In genomic region chr9:32550609-32551490, GRCh38 we compare ENCODE assay signal across 8 cellular contexts. TPM values are rescaled to one million over a fixed set of nuclear protein-coding genes. Genes with fewer than 3 reads are reported as not detected.
DNase-seq lines count a peak whose midpoint lies in the region; ATAC-seq and TF ChIP-seq lines count a peak whose summit lies in the region.

No MANE protein-coding gene starts in this region.

- peak overlapping the region; percentile 97 for H3K27ac Mint-ChIP-seq in activated T-helper 2 cell treated with anti-CD3 and anti-CD28 coated beads, Interferon-gamma antibody, Interleukin-2, Interleukin-4, amounts not matched to agents 10 μg/mL and 5 μg/mL and 100 μg/mL, durations not matched to agents 14 hours and 24 hours and 36 hours
- H3K27ac Mint-ChIP-seq in natural killer cell, result peak overlapping the region; percentile 97 to 99

- H3K27me3 Mint-ChIP-seq in activated T-helper 2 cell treated with anti-CD3 and anti-CD28 coated beads, Interferon-gamma antibody, Interleukin-2, Interleukin-4, amounts not matched to agents 10 μg/mL and 5 μg/mL and 100 μg/mL, durations not matched to agents 14 hours and 24 hours and 36 hours (ENCODE audit: low read depth), result no peaks in the 10 kb centered on the region
- H3K27me3 Mint-ChIP-seq in natural killer cell (ENCODE audit: low read depth in 2 of 2), result no peaks in the 10 kb centered on the region

- peaks cover 30% of the 10 kb centered on the region for H3K36me3 Mint-ChIP-seq in activated T-helper 2 cell treated with anti-CD3 and anti-CD28 coated beads, Interferon-gamma antibody, Interleukin-2, Interleukin-4, amounts not matched to agents 10 μg/mL and 5 μg/mL and 100 μg/mL, durations not matched to agents 14 hours and 24 hours and 36 hours (ENCODE audit: low read depth)
- H3K36me3 Mint-ChIP-seq in natural killer cell, result no peaks in the 10 kb centered on the region

- peak overlapping the region; percentile 75 for H3K4me3 ChIP-seq in fibroblast of mammary gland (ENCODE audit: control insufficient read depth, low read depth, low read length)

- ATAC-seq in natural killer cell, result peak; percentile 81 to 93 (median 88)

- DNase-seq in EH (ENCODE audit: low read depth), result peak; percentile 91
- peak; percentile 14 for DNase-seq in GOT3 (lab: John Stamatoyannopoulos, UW)
- DNase-seq in LHCN-M2 (ENCODE audit: low read depth), result peak; percentile 85
- peak; percentile 81 for DNase-seq in RPMI7951 (ENCODE audit: low read depth)
- peak; percentile 90 for DNase-seq in activated T-helper 2 cell treated with anti-CD3 and anti-CD28 coated beads, Interferon-gamma antibody, Interleukin-2, Interleukin-4, amounts not matched to agents 10 μg/mL and 5 μg/mL and 100 μg/mL, durations not matched to agents 14 hours and 24 hours and 36 hours (ENCODE audit: low spot score)
- DNase-seq in fibroblast of mammary gland (ENCODE audit: low read depth), result peak; percentile 83
- DNase-seq in natural killer cell, result peak; percentile 92
- peak; percentile 93 for DNase-seq in stimulated activated naive CD4-positive, alpha-beta T cell treated with Interleukin-2 at 50 U/mL for 16 hours (lab: John Stamatoyannopoulos, UW)

- intact Hi-C loops in activated T-helper 2 cell treated with anti-CD3 and anti-CD28 coated beads, Interferon-gamma antibody, Interleukin-2, Interleukin-4, amounts not matched to agents 10 μg/mL and 5 μg/mL and 100 μg/mL, durations not matched to agents 14 hours and 24 hours and 36 hours (cut with micrococcal nuclease), result loop anchor here (1.0 to 5.0 kb wide), 5 partner anchors 21 to 1204 kb away; partner anchors contain the start of genes ACO1, APTX and RIGI
- intact Hi-C loops in natural killer cell (cut with micrococcal nuclease), result loop anchor here (1.0 to 10.0 kb wide), 2 partner anchors 25 to 744 kb away; partner anchors contain the start of genes NFX1 and RIGI

- peaks cover 34% of the 10 kb centered on the region for H3K4me1 Mint-ChIP-seq in activated T-helper 2 cell treated with anti-CD3 and anti-CD28 coated beads, Interferon-gamma antibody, Interleukin-2, Interleukin-4, amounts not matched to agents 10 μg/mL and 5 μg/mL and 100 μg/mL, durations not matched to agents 14 hours and 24 hours and 36 hours (ENCODE audit: low read depth)
- H3K4me1 Mint-ChIP-seq in natural killer cell, result peaks cover 43 to 52% of the 10 kb centered on the region in 2 donors

- H3K4me3 Mint-ChIP-seq in activated T-helper 2 cell treated with anti-CD3 and anti-CD28 coated beads, Interferon-gamma antibody, Interleukin-2, Interleukin-4, amounts not matched to agents 10 μg/mL and 5 μg/mL and 100 μg/mL, durations not matched to agents 14 hours and 24 hours and 36 hours (ENCODE audit: low read depth), result peak overlapping the region; percentile 91
- H3K4me3 Mint-ChIP-seq in natural killer cell, result peak overlapping the region; percentile 98

- no peaks in the 10 kb centered on the region for H3K9me3 Mint-ChIP-seq in activated T-helper 2 cell treated with anti-CD3 and anti-CD28 coated beads, Interferon-gamma antibody, Interleukin-2, Interleukin-4, amounts not matched to agents 10 μg/mL and 5 μg/mL and 100 μg/mL, durations not matched to agents 14 hours and 24 hours and 36 hours
- no peaks in the 10 kb centered on the region for H3K9me3 Mint-ChIP-seq in natural killer cell

- TF ChIP-seq CTCF in fibroblast of mammary gland (conservative IDR thresholded peaks at IDR 0.05; ENCODE audit: control insufficient read depth, insufficient read depth, low read depth, low read length) (no peak), natural killer cell (IDR thresholded peaks at IDR 0.05) (no peak)

RNA-seq across cellular contexts. Expression of gene SMIM27, which starts 1.3 kb away (rescaled TPM):
- total RNA-seq in LHCN-M2 (2014; rRNA removed), result 4.4 and 5.1 TPM in 2 replicates
- 23.0 TPM for polyA plus RNA-seq in LHCN-M2 (2012)
- 8.8 and 9.1 TPM in 2 replicates for total RNA-seq in RPMI7951 (2014; rRNA removed; shearing (Covaris generic))
- 14.2 and 15.5 TPM in 2 replicates for total RNA-seq in activated T-helper 2 cell treated with anti-CD3 and anti-CD28 coated beads, Interferon-gamma antibody, Interleukin-2, Interleukin-4, amounts not matched to agents 10 μg/mL and 5 μg/mL and 100 μg/mL, durations not matched to agents 14 hours and 24 hours and 36 hours
- total RNA-seq in natural killer cell, result 10 to 100 TPM; 17.7 to 22.8 (median 18.0) TPM

RNA-seq across cellular contexts. Expression of gene TOPORS, which starts 1.5 kb away (rescaled TPM):
- total RNA-seq in LHCN-M2 (2014; rRNA removed), result 30.3 and 30.7 TPM in 2 replicates
- polyA plus RNA-seq in LHCN-M2 (2012), result 6.5 TPM
- total RNA-seq in RPMI7951 (2014; rRNA removed; shearing (Covaris generic)), result 15.8 and 23.8 TPM in 2 replicates
- 15.7 and 16.2 TPM in 2 replicates for total RNA-seq in activated T-helper 2 cell treated with anti-CD3 and anti-CD28 coated beads, Interferon-gamma antibody, Interleukin-2, Interleukin-4, amounts not matched to agents 10 μg/mL and 5 μg/mL and 100 μg/mL, durations not matched to agents 14 hours and 24 hours and 36 hours
- 10 to 100 TPM; 27.5 to 30.4 (median 29.8) TPM for total RNA-seq in natural killer cell

RNA-seq across cellular contexts. Expression of gene NDUFB6, which starts 22.1 kb away (rescaled TPM):
- total RNA-seq in LHCN-M2 (2014; rRNA removed) (59.9 and 76.2 TPM in 2 replicates), natural killer cell (10 to 100 TPM; 12.6 to 14.6 (median 13.3) TPM)
- 103 TPM for polyA plus RNA-seq in LHCN-M2 (2012)
- 180 and 184 TPM in 2 replicates for total RNA-seq in RPMI7951 (2014; rRNA removed; shearing (Covaris generic))
- total RNA-seq in activated T-helper 2 cell treated with anti-CD3 and anti-CD28 coated beads, Interferon-gamma antibody, Interleukin-2, Interleukin-4, amounts not matched to agents 10 μg/mL and 5 μg/mL and 100 μg/mL, durations not matched to agents 14 hours and 24 hours and 36 hours, result 43.9 and 47.4 TPM in 2 replicates

RNA-seq across cellular contexts. Expression of gene RIGI, which starts 24.9 kb away (rescaled TPM):
- total RNA-seq in LHCN-M2 (2014; rRNA removed) (10.3 and 18.4 TPM in 2 replicates), natural killer cell (10 to 100 TPM; 13.8 to 21.3 (median 15.7) TPM)
- 5.2 TPM for polyA plus RNA-seq in LHCN-M2 (2012)
- 12.0 and 13.5 TPM in 2 replicates for total RNA-seq in RPMI7951 (2014; rRNA removed; shearing (Covaris generic))
- total RNA-seq in activated T-helper 2 cell treated with anti-CD3 and anti-CD28 coated beads, Interferon-gamma antibody, Interleukin-2, Interleukin-4, amounts not matched to agents 10 μg/mL and 5 μg/mL and 100 μg/mL, durations not matched to agents 14 hours and 24 hours and 36 hours, result 4.8 and 5.0 TPM in 2 replicates

Comparison
In these comparisons a context has a peak if more than half of its experiments do, and no peak if none do; other contexts are left out.
1. Peak in every context shown above with its lines: DNase-seq, ATAC-seq and H3K4me3 ChIP-seq.
2. DNase-seq: peak in every context shown above with its lines; median percentile 93 in stimulated activated naive CD4-positive, alpha-beta T cell treated with Interleukin-2 at 50 U/mL for 16 hours; 92 in natural killer cell; 91 in EH; 90 in activated T-helper 2 cell treated with anti-CD3 and anti-CD28 coated beads, Interferon-gamma antibody, Interleukin-2, Interleukin-4, amounts not matched to agents 10 μg/mL and 5 μg/mL and 100 μg/mL, durations not matched to agents 14 hours and 24 hours and 36 hours; 85 in LHCN-M2; 83 in fibroblast of mammary gland; 81 in RPMI7951; 14 in GOT3.